In the genomic region with DNA sequence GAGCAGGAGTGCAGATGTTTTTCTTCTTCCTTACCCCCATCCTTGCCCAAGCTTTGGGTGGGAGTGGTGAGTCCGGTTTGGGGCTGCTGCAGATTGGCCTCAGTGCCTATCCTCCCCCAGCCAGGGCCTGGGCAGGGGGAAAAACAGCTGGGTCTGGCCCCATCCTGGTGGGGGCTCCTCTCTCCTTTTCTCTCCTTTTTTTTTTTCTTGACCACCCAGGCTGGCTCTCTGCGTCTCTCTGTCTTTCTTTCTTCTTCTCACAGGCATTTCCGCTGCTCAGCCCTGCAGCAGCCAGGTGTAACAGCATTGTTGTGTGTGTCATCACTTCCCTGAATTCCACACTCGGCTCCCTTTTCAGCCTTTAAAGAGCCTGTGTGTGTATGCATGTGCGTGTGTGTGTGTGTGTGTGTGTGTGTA, we compare ENCODE assay signal across 1 cellular context.
TF ChIP-seq lines count a peak whose summit lies in the region.

No MANE protein-coding gene starts in this region.

TF ChIP-seq in H1, 55 proteins besides CTCF, POLR2A, EP300 and RAD21:
- TF ChIP-seq KDM4A (IDR thresholded peaks at IDR 0.05; ENCODE audit: low read depth, low read length, severe bottlenecking) = no peak
- TF ChIP-seq JUN (IDR thresholded peaks at IDR 0.05; ENCODE audit: low read depth, low read length) = no peak
- no peak for TF ChIP-seq CBX8 (IDR thresholded peaks at IDR 0.05; ENCODE audit: borderline replicate concordance, low read depth, low read length)
- TF ChIP-seq MAFK (IDR thresholded peaks at IDR 0.05; ENCODE audit: low read depth, low read length) = no peak
- peak; percentile 61 for TF ChIP-seq TEAD4 (IDR thresholded peaks at IDR 0.05; ENCODE audit: low read depth, low read length)
- TF ChIP-seq SIX5 (IDR thresholded peaks at IDR 0.05; ENCODE audit: low read depth, low read length) = no peak
- no peak for TF ChIP-seq SP2 (IDR thresholded peaks at IDR 0.05; ENCODE audit: low read length)
- TF ChIP-seq, protein P1, sequence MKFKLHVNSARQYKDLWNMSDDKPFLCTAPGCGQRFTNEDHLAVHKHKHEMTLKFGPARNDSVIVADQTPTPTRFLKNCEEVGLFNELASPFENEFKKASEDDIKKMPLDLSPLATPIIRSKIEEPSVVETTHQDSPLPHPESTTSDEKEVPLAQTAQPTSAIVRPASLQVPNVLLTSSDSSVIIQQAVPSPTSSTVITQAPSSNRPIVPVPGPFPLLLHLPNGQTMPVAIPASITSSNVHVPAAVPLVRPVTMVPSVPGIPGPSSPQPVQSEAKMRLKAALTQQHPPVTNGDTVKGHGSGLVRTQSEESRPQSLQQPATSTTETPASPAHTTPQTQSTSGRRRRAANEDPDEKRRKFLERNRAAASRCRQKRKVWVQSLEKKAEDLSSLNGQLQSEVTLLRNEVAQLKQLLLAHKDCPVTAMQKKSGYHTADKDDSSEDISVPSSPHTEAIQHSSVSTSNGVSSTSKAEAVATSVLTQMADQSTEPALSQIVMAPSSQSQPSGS (IDR thresholded peaks at IDR 0.05; ENCODE audit: low read length) = peak; percentile 54; the same call in 1 of the 2 replicates
- no peak for TF ChIP-seq YY1 (IDR thresholded peaks at IDR 0.05; ENCODE audit: low read depth, low read length)
- peak; percentile 47; the same call in 1 of the 2 replicates for TF ChIP-seq TAF1 (IDR thresholded peaks at IDR 0.05; ENCODE audit: low read depth, low read length)
- TF ChIP-seq CEBPB (IDR thresholded peaks at IDR 0.05; ENCODE audit: low read depth, low read length) = no peak
- TF ChIP-seq, protein P2, sequence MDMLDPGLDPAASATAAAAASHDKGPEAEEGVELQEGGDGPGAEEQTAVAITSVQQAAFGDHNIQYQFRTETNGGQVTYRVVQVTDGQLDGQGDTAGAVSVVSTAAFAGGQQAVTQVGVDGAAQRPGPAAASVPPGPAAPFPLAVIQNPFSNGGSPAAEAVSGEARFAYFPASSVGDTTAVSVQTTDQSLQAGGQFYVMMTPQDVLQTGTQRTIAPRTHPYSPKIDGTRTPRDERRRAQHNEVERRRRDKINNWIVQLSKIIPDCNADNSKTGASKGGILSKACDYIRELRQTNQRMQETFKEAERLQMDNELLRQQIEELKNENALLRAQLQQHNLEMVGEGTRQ (IDR thresholded peaks at IDR 0.05; ENCODE audit: low read length) = no peak
- TF ChIP-seq, protein P3, sequence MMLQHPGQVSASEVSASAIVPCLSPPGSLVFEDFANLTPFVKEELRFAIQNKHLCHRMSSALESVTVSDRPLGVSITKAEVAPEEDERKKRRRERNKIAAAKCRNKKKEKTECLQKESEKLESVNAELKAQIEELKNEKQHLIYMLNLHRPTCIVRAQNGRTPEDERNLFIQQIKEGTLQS (IDR thresholded peaks at IDR 0.05; ENCODE audit: insufficient read depth, low read depth, low read length) = 0 out of 2 replicates have a peak, but pooled peaks have one; percentile 15
- TF ChIP-seq CHD1 (IDR thresholded peaks at IDR 0.05; ENCODE audit: low read depth, low read length) = no peak
- no peak for TF ChIP-seq EZH2 (IDR thresholded peaks at IDR 0.05; ENCODE audit: low read depth, low read length, severe bottlenecking)
- peak; percentile 80 for TF ChIP-seq CTBP2 (IDR thresholded peaks at IDR 0.05; ENCODE audit: borderline replicate concordance, insufficient read depth, insufficient read length, low read length)
- TF ChIP-seq POU5F1 (IDR thresholded peaks at IDR 0.05; ENCODE audit: low read depth, low read length) = no peak
- TF ChIP-seq TCF12 (IDR thresholded peaks at IDR 0.05; ENCODE audit: low read depth, low read length) = peak; percentile 82; the same call in 1 of the 2 replicates
- TF ChIP-seq RBBP5 (IDR thresholded peaks at IDR 0.05; ENCODE audit: borderline replicate concordance, low read depth, low read length) = no peak
- TF ChIP-seq RXRA (IDR thresholded peaks at IDR 0.05; ENCODE audit: insufficient read depth, low read depth, low read length) = no peak
- peak in 1 of 2 experiments; percentile 6; a peak in 1 of 4 replicates for TF ChIP-seq SIN3A (conservative IDR thresholded peaks at IDR 0.05 in 1 of 2, IDR thresholded peaks at IDR 0.05 in 1 of 2; ENCODE audit: low read depth in 1 of 2, low read length in 2 of 2)
- no peak for TF ChIP-seq PHF8 (conservative IDR thresholded peaks at IDR 0.05; ENCODE audit: low read depth, low read length)
- TF ChIP-seq SIRT6 (IDR thresholded peaks at IDR 0.05; ENCODE audit: low read length) = no peak
- TF ChIP-seq HDAC2 (IDR thresholded peaks at IDR 0.05; ENCODE audit: borderline replicate concordance in 1 of 2, low read depth in 2 of 2, low read length in 2 of 2) = no peak
- TF ChIP-seq FOSL1 (IDR thresholded peaks at IDR 0.05; ENCODE audit: insufficient read depth, low read depth, low read length) = no peak
- TF ChIP-seq SRF (IDR thresholded peaks at IDR 0.05; ENCODE audit: low read depth, low read length) = no peak
